Comparison of ENCODE assay signal across 17 cellular contexts in the genomic region with DNA sequence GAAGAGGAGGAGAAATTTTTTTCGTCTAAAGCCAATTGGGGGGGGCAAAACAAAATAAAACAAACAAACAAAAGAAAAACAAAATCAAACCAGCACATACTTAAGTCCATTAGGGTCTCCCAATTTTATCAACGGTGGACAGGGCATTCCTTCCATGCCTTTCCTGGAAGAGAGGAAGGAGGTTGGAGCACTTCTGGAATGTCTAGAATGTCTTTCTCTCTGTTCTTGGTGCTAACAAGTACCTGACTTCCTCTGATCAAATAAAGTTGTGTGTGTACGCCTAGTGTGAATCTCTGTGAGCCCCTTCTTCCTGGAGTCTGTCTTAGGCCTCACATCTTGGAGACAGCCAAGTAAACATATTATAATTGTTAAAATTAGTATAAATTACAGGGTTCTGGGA.
DNase-seq lines count a peak whose midpoint lies in the region; ATAC-seq and TF ChIP-seq lines count a peak whose summit lies in the region.
"Had no signal": no experiment of that assay in that cellular context is flagged by ENCODE, and none has a peak within 500 bp of the region (broad histone marks: within the 10 kb centered on the region; RNA-seq: fewer than 3 reads in every experiment).

No MANE protein-coding gene starts in this region.

- H4K20me1 ChIP-seq in GM23338 (replicated peaks; ENCODE audit: insufficient read depth): no peaks in the 10 kb centered on the region

- H3K9me2 ChIP-seq in GM23338 (ENCODE audit: insufficient read depth): no peaks in the 10 kb centered on the region

- POLR2A ChIA-PET in WTC11 (lab: Charles Lee): no interaction called here
- POLR2A ChIA-PET in T-cell (lab: Charles Lee): no interaction called here

- H3K79me1 ChIP-seq in mesendoderm (ENCODE audit: low read length): no peaks in the 10 kb centered on the region
- H3K79me1 ChIP-seq in neuronal stem cell (ENCODE audit: low read depth, low read length): no peaks in the 10 kb centered on the region

- H4K8ac ChIP-seq in mesendoderm (ENCODE audit: low read depth, low read length): no peak overlapping the region
- no peak overlapping the region for H4K8ac ChIP-seq in neuronal stem cell (ENCODE audit: low read depth, low read length)

- CTCF ChIA-PET in WTC11 (lab: Charles Lee): no interaction called here
- CTCF ChIA-PET in T-cell (lab: Charles Lee): no interaction called here

- H3K4me3 ChIP-seq in GM23338 (no peak overlapping the region), mesendoderm (ENCODE audit: low read length) (no peak overlapping the region), neuronal stem cell (ENCODE audit: low read length in 2 of 2) (no peak overlapping the region)
- H3K4me3 ChIP-seq: GM12878, HAP-1 had no signal

- H2BK120ac ChIP-seq in mesendoderm (ENCODE audit: low read depth, low read length): no peak overlapping the region
- H2BK120ac ChIP-seq in neuronal stem cell (ENCODE audit: low read depth, low read length): no peak overlapping the region

- H3K9me3 Mint-ChIP-seq in GM23338 (no peaks in the 10 kb centered on the region), WTC11 (peaks cover 3% of the 10 kb centered on the region; the same call in 1 of the 2 replicates), T-cell (peaks cover 17 to 38% (median 33%) of the 10 kb centered on the region in 3 donors)

- no peak overlapping the region for H2BK12ac ChIP-seq in neuronal stem cell (ENCODE audit: low read length)

- no CpG with 5 or more reads among the region's 3 CpGs for WGBS in mesendoderm (ENCODE audit: extremely low coverage, insufficient coverage, low lambda C conversion rate)
- no CpG with 5 or more reads among the region's 3 CpGs for WGBS in neuronal stem cell (ENCODE audit: extremely low coverage in 2 of 2, insufficient read length in 2 of 2, insufficient replicate concordance in 1 of 2), 2 donors

- no peak overlapping the region for H2BK15ac ChIP-seq in mesendoderm (replicated peaks; ENCODE audit: low read depth)
- H2BK15ac ChIP-seq in neuronal stem cell (ENCODE audit: low read length): no peak overlapping the region

- H3K27ac Mint-ChIP-seq in GM23338 (no peak overlapping the region), WTC11 (no peak overlapping the region), T-cell (no peak overlapping the region)
- H3K27ac Mint-ChIP-seq: CD4-positive, alpha-beta memory T cell; HFFc6 had no signal

- no peaks in the 10 kb centered on the region for H3F3A ChIP-seq in GM23338 (replicated peaks; ENCODE audit: low read depth)

- H3K14ac ChIP-seq in neuronal stem cell (ENCODE audit: low read length): no peak overlapping the region

- H3K4ac ChIP-seq in mesendoderm (ENCODE audit: low read depth, low read length) (no peak overlapping the region), neuronal stem cell (ENCODE audit: low read length) (no peak overlapping the region)

- H3K4me1 ChIP-seq in GM23338 (ENCODE audit: insufficient read depth): no peaks in the 10 kb centered on the region
- H3K4me1 ChIP-seq in mesendoderm (ENCODE audit: control insufficient read depth, low read depth, low read length): no peaks in the 10 kb centered on the region
- H3K4me1 ChIP-seq in neuronal stem cell (ENCODE audit: control insufficient read depth in 2 of 2, insufficient read depth in 1 of 2, low read depth in 1 of 2, low read length in 2 of 2): no peaks in the 10 kb centered on the region
- H3K4me1 ChIP-seq: HAP-1 had no signal

- H3K36me3 ChIP-seq in GM23338 (ENCODE audit: insufficient read depth) (no peaks in the 10 kb centered on the region), mesendoderm (ENCODE audit: control insufficient read depth, insufficient read depth, low read length) (no peaks in the 10 kb centered on the region), neuronal stem cell (replicated peaks in 1 of 2; ENCODE audit: control insufficient read depth in 2 of 2, insufficient read depth in 2 of 2, low read length in 2 of 2) (no peaks in the 10 kb centered on the region)
- H3K36me3 ChIP-seq: HAP-1 had no signal

- TF ChIP-seq CTCF in GM23338 (conservative IDR thresholded peaks at IDR 0.05; ENCODE audit: low read depth in 2 of 2) (no peak), WTC11 (IDR thresholded peaks at IDR 0.05) (no peak)

- H3K79me2 ChIP-seq in GM23338 (replicated peaks; ENCODE audit: insufficient read depth) (no peaks in the 10 kb centered on the region), mesendoderm (ENCODE audit: control insufficient read depth, insufficient read depth, low read length) (no peaks in the 10 kb centered on the region)

- H2AK5ac ChIP-seq in mesendoderm (ENCODE audit: low read length) (no peak overlapping the region), neuronal stem cell (ENCODE audit: low read depth, low read length) (no peak overlapping the region)

- H3K56ac ChIP-seq in mesendoderm (ENCODE audit: low read length): no peak overlapping the region

- H3K36me3 Mint-ChIP-seq in GM23338 (ENCODE audit: low read depth) (no peaks in the 10 kb centered on the region), WTC11 (no peaks in the 10 kb centered on the region), T-cell (no peaks in the 10 kb centered on the region)
- H3K36me3 Mint-ChIP-seq: CD4-positive, alpha-beta memory T cell had no signal

- H3K4me2 ChIP-seq in GM23338 (no peak overlapping the region), mesendoderm (ENCODE audit: low read length) (no peak overlapping the region), neuronal stem cell (ENCODE audit: insufficient read depth, low read length, poor library complexity, severe bottlenecking) (no peak overlapping the region)

- ATAC-seq in GM23338 (no peak), WTC11 (peak; percentile 69), GM18907 (IDR thresholded peaks at IDR 0.05; ENCODE audit: unreplicated experiment) (no peak), T-cell (replicated peaks in 1 of 4) (no peak)
- ATAC-seq: GM12878 had no signal

- no peak overlapping the region for H4K91ac ChIP-seq in neuronal stem cell (ENCODE audit: low read depth, low read length, poor library complexity)

- H2BK5ac ChIP-seq in mesendoderm (ENCODE audit: low read length) (no peak overlapping the region), neuronal stem cell (ENCODE audit: low read length) (no peak overlapping the region)

- DNase-seq in GM23338 (ENCODE audit: low spot score) (peak; percentile 44), WTC11 (ENCODE audit: low spot score) (no peak), mesendoderm (peak; percentile 70), neuronal stem cell (ENCODE audit: low spot score) (peak; percentile 1), T-cell (no peak), NCI-H1930 (lab: John Stamatoyannopoulos, UW) (no peak)
- DNase-seq: C1 segment of cervical spinal cord; Calu3; CD4-positive, alpha-beta memory T cell; COR-L47; DND-41; GDM1; GOT3; HFFc6 had no signal

- H3K4me3 Mint-ChIP-seq in GM23338: no peak overlapping the region
- H3K4me3 Mint-ChIP-seq in WTC11: no peak overlapping the region
- H3K4me3 Mint-ChIP-seq in T-cell: no peak overlapping the region
- H3K4me3 Mint-ChIP-seq: CD4-positive, alpha-beta memory T cell; HFFc6 had no signal

- H3K9ac ChIP-seq in mesendoderm (ENCODE audit: low read length) (no peak overlapping the region), neuronal stem cell (ENCODE audit: low read depth, low read length, poor library complexity) (no peak overlapping the region)

- H3K27me3 Mint-ChIP-seq in GM23338 (ENCODE audit: insufficient read depth, low read depth, poor library complexity) (no peaks in the 10 kb centered on the region), WTC11 (ENCODE audit: low read depth) (no peaks in the 10 kb centered on the region), T-cell (no peaks in the 10 kb centered on the region)
- H3K27me3 Mint-ChIP-seq: CD4-positive, alpha-beta memory T cell had no signal

- H3K27ac ChIP-seq in GM23338 (ENCODE audit: low read depth) (no peak overlapping the region), mesendoderm (ENCODE audit: low read depth, low read length) (no peak overlapping the region), neuronal stem cell (replicated peaks; ENCODE audit: low read length) (no peak overlapping the region)

- H4K5ac ChIP-seq in mesendoderm (ENCODE audit: low read length): no peak overlapping the region

- H2AFZ ChIP-seq in GM23338 (no peak overlapping the region), neuronal stem cell (ENCODE audit: low read length) (no peak overlapping the region)

- H3K18ac ChIP-seq in mesendoderm (ENCODE audit: low read length): no peak overlapping the region
- no peak overlapping the region for H3K18ac ChIP-seq in neuronal stem cell (ENCODE audit: low read length)

- H3K23ac ChIP-seq in mesendoderm (ENCODE audit: low read length): no peak overlapping the region
- H3K23ac ChIP-seq in neuronal stem cell (ENCODE audit: low read depth, low read length, poor library complexity): no peak overlapping the region

- no peaks in the 10 kb centered on the region for H3K9me3 ChIP-seq in neuronal stem cell (replicated peaks in 1 of 2; ENCODE audit: control insufficient read depth in 2 of 2, insufficient read depth in 1 of 2, low read depth in 1 of 2, low read length in 2 of 2)
- H3K9me3 ChIP-seq: HAP-1 had no signal

- H3K4me1 Mint-ChIP-seq in GM23338 (peaks cover 6% of the 10 kb centered on the region; the same call in 2 of the 3 replicates), WTC11 (peaks cover 14% of the 10 kb centered on the region), T-cell (no peaks in the 10 kb centered on the region)
- H3K4me1 Mint-ChIP-seq: CD4-positive, alpha-beta memory T cell had no signal

- H3K27me3 ChIP-seq in GM23338 (ENCODE audit: insufficient read depth): no peaks in the 10 kb centered on the region
- H3K27me3 ChIP-seq in mesendoderm (ENCODE audit: insufficient read depth, low read length, poor library complexity): no peaks in the 10 kb centered on the region
- no peaks in the 10 kb centered on the region for H3K27me3 ChIP-seq in neuronal stem cell (ENCODE audit: control insufficient read depth in 3 of 3, insufficient read depth in 3 of 3, low read depth in 1 of 3, low read length in 3 of 3)

TF ChIP-seq in WTC11, 78 proteins besides CTCF, POLR2A, EP300 and RAD21 (continues in another document):
- no peak for TF ChIP-seq JAZF1 (CRISPR knock-in tag; IDR thresholded peaks at IDR 0.05)
- no peak for TF ChIP-seq ZNF121 (CRISPR knock-in tag; IDR thresholded peaks at IDR 0.05)
- TF ChIP-seq ATF6 (CRISPR knock-in tag; IDR thresholded peaks at IDR 0.05): no peak
- no peak for TF ChIP-seq PRRX2 (CRISPR knock-in tag; IDR thresholded peaks at IDR 0.05)

Comparison
In these comparisons a context has a peak if more than half of its experiments do, and no peak if none do; other contexts are left out.
1. DNase-seq: peak in GM23338 (single experiment), mesendoderm (single experiment) and neuronal stem cell (single experiment); none in WTC11 (single experiment), T-cell (0 of 34) and NCI-H1930 (0 of 2).